ENCODE assay signal across 27 cellular contexts in genomic region chr3:160475153-160475552, GRCh38.
"Had no signal": no experiment of that assay in that cellular context is flagged by ENCODE, and none has a peak within 500 bp of the region (broad histone marks: within the 10 kb centered on the region; RNA-seq: fewer than 3 reads in every experiment).

No MANE protein-coding gene starts in this region.

- H3K27me3 ChIP-seq: hepatocyte, neural progenitor cell, neutrophil, ovary, right atrium auricular region, tibial nerve, uterus had no signal

- H3K4me1 Mint-ChIP-seq: natural killer cell; neural progenitor cell; stimulated activated memory B cell treated with anti-CD40 and anti-IgM and Interleukin-4, amounts not matched to agents 10 μg/mL and 1 μg/mL and 100 μg/mL, for 72 hours; stimulated activated naive CD8-positive, alpha-beta T cell treated with anti-CD3 and anti-CD28 coated beads, Interleukin-15, amount 100 ng/mL, for 72 hours had no signal

- H3K9me3 Mint-ChIP-seq: mesothelial cell of epicardium; natural killer cell; stimulated activated naive CD8-positive, alpha-beta T cell treated with anti-CD3 and anti-CD28 coated beads, Interleukin-15, amount 100 ng/mL, for 72 hours; type B pancreatic cell had no signal

- H3K9ac ChIP-seq: neural progenitor cell had no signal

- H3K4me2 ChIP-seq: hepatocyte, neural progenitor cell had no signal

- H3K4me1 ChIP-seq: left ventricle myocardium inferior, neural progenitor cell, right atrium auricular region, uterus had no signal

- H3K27me3 Mint-ChIP-seq: stimulated activated memory B cell treated with anti-CD40 and anti-IgM and Interleukin-4, amounts not matched to agents 10 μg/mL and 1 μg/mL and 100 μg/mL, for 72 hours had no signal

- H3K4me3 Mint-ChIP-seq: mesothelial cell of epicardium; naive B cell; natural killer cell; nephron progenitor cell; neural progenitor cell; stimulated activated memory B cell treated with anti-CD40 and anti-IgM and Interleukin-4, amounts not matched to agents 10 μg/mL and 1 μg/mL and 100 μg/mL, for 72 hours; stimulated activated naive CD8-positive, alpha-beta T cell treated with anti-CD3 and anti-CD28 coated beads, Interleukin-15, amount 100 ng/mL, for 72 hours; type B pancreatic cell had no signal

- H3K36me3 ChIP-seq: left ventricle myocardium inferior, neural progenitor cell, neutrophil, ovary, right atrium auricular region, tibial nerve, uterus had no signal

- H3K27ac ChIP-seq: hepatocyte, left ventricle myocardium inferior, neural progenitor cell, neutrophil, ovary, right atrium auricular region, tibial nerve, uterus had no signal

- H3K4me3 ChIP-seq: hepatocyte, left ventricle myocardium inferior, lung, neural progenitor cell, ovary, right atrium auricular region, skin epidermis, tibial nerve, uterus had no signal

- H3K79me2 ChIP-seq: hepatocyte had no signal

- DNase-seq: islet precursor cell; left ventricle myocardium inferior; mesendoderm; naive B cell; natural killer cell; nephron progenitor cell; occipital lobe; ovary; stimulated activated CD4-positive, alpha-beta T cell treated with anti-CD3 and anti-CD28 coated beads, Interleukin-12 subunit alpha, Interleukin-12 subunit beta, amount 100 ng/mL, for 4 hours; stimulated activated CD4-positive, alpha-beta T cell treated with anti-CD3 and anti-CD28 coated beads, Interleukin-4, amount 100 ng/mL, for 4 hours; stimulated activated CD8-positive, alpha-beta memory T cell treated with anti-CD3 and anti-CD28 coated beads, Interleukin-4, amount 100 ng/mL, for 48 hours; stimulated activated naive CD4-positive, alpha-beta T cell treated with Interleukin-2 at 50 U/mL for 16 hours; stimulated activated naive CD8-positive, alpha-beta T cell treated with anti-CD3 and anti-CD28 coated beads, Interleukin-15, amount 100 ng/mL, for 72 hours; substantia nigra; uterus had no signal

- H3K36me3 Mint-ChIP-seq: mesothelial cell of epicardium; naive B cell; natural killer cell; neural progenitor cell; stimulated activated memory B cell treated with anti-CD40 and anti-IgM and Interleukin-4, amounts not matched to agents 10 μg/mL and 1 μg/mL and 100 μg/mL, for 72 hours; type B pancreatic cell had no signal

- H2AFZ ChIP-seq: hepatocyte, neural progenitor cell had no signal

- H3K9me3 ChIP-seq: uterus had no signal

- ATAC-seq: natural killer cell; sciatic nerve; stimulated activated memory B cell treated with anti-CD40 and anti-IgM and Interleukin-4, amounts not matched to agents 10 μg/mL and 1 μg/mL and 100 μg/mL, for 72 hours; stimulated activated naive CD8-positive, alpha-beta T cell treated with anti-CD3 and anti-CD28 coated beads, Interleukin-15, amount 100 ng/mL, for 72 hours had no signal

- H3K27ac Mint-ChIP-seq: mesothelial cell of epicardium; naive B cell; natural killer cell; nephron progenitor cell; neural progenitor cell; progenitor cell of endocrine pancreas; stimulated activated memory B cell treated with anti-CD40 and anti-IgM and Interleukin-4, amounts not matched to agents 10 μg/mL and 1 μg/mL and 100 μg/mL, for 72 hours; type B pancreatic cell had no signal
